In the genomic region with DNA sequence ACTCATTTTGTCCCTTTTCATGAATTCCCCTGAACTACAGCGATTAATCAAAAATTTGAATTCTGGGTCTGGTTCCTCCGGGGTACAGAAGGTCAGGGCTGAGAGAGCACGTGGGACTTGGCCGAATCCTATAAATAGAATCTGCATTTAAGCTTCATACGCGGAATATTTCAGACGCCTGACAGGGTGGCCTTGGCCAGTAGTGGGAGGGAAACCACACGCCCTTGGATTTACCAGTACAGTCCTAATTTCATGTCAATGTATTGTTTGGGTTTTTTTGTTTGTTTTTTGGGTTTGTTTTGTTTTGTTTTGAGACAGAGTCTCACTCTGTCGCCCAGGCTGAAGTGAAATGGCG, we compare ENCODE assay signal across 28 cellular contexts.
"Had no signal": no experiment of that assay in that cellular context is flagged by ENCODE, and none has a peak within 500 bp of the region (broad histone marks: within the 10 kb centered on the region; RNA-seq: fewer than 3 reads in every experiment).

No MANE protein-coding gene starts in this region.

- H3K36me3 ChIP-seq: left lung, lower lobe of right lung, neutrophil, right atrium auricular region, right lobe of liver, stomach, thoracic aorta, tibial artery, upper lobe of right lung had no signal

- H3K4me1 Mint-ChIP-seq: immature natural killer cell; nephron; neural crest cell; stimulated activated naive B cell treated with anti-CD40 and anti-IgM and Interleukin-4, amounts not matched to agents 10 μg/mL and 1 μg/mL and 100 μg/mL, for 72 hours had no signal

- H3K27me3 ChIP-seq: left lung, neutrophil, right atrium auricular region, right lobe of liver, stomach, tibial artery, upper lobe of right lung had no signal

- H3K4me2 ChIP-seq: smooth muscle cell had no signal

- H3K4me3 Mint-ChIP-seq: immature natural killer cell; naive thymus-derived CD8-positive, alpha-beta T cell; nephron; neural crest cell; stimulated activated naive B cell treated with anti-CD40 and anti-IgM and Interleukin-4, amounts not matched to agents 10 μg/mL and 1 μg/mL and 100 μg/mL, for 72 hours had no signal

- H3K4me1 ChIP-seq: left lung, lower lobe of right lung, right atrium auricular region, right lobe of liver, stomach, tibial artery, upper lobe of right lung had no signal

- H3K4me3 ChIP-seq: left lung, lower lobe of right lung, right atrium auricular region, right lobe of liver, smooth muscle cell, stomach, thoracic aorta, tibial artery, upper lobe of right lung had no signal

- H3K27ac ChIP-seq: left lung, lower lobe of right lung, neutrophil, right atrium auricular region, right lobe of liver, stomach, thoracic aorta, tibial artery, upper lobe of right lung had no signal

- H3K36me3 Mint-ChIP-seq: immature natural killer cell; stimulated activated naive B cell treated with anti-CD40 and anti-IgM and Interleukin-4, amounts not matched to agents 10 μg/mL and 1 μg/mL and 100 μg/mL, for 72 hours had no signal

- ATAC-seq: left colon; left lung; lower lobe of right lung; naive thymus-derived CD8-positive, alpha-beta T cell; right lobe of liver; stimulated activated naive B cell treated with anti-CD40 and anti-IgM and Interleukin-4, amounts not matched to agents 10 μg/mL and 1 μg/mL and 100 μg/mL, for 72 hours; stimulated activated naive CD8-positive, alpha-beta T cell treated with anti-CD3 and anti-CD28 coated beads, Interleukin-15, Interleukin-2, amounts not matched to agents 100 U/mL and 50 U/mL, for 24 hours; upper lobe of right lung had no signal

- DNase-seq: hypothalamus; immature natural killer cell; left colon; lower lobe of right lung; mammary epithelial cell; mesenchymal stem cell; naive thymus-derived CD8-positive, alpha-beta T cell; occipital lobe; right lobe of liver; stimulated activated CD4-positive, alpha-beta T cell treated with anti-CD3 and anti-CD28 coated beads, Interleukin-2, amount 100 ng/mL, for 24 hours; stimulated activated CD4-positive, alpha-beta T cell treated with anti-CD3 and anti-CD28 coated beads, Interleukin-4, amount 100 ng/mL, for 1 hour; stimulated activated naive B cell treated with anti-CD40 and anti-IgM and Interleukin-4, amounts not matched to agents 10 μg/mL and 1 μg/mL and 100 μg/mL, for 72 hours; stimulated activated naive CD8-positive, alpha-beta T cell treated with anti-CD3 and anti-CD28 coated beads, Interleukin-15, Interleukin-2, amounts not matched to agents 100 U/mL and 50 U/mL, for 24 hours; stomach; tibial artery; trophoblast cell; upper lobe of right lung had no signal

- H3K27ac Mint-ChIP-seq: immature natural killer cell; naive thymus-derived CD8-positive, alpha-beta T cell; nephron; progenitor cell of endocrine pancreas had no signal

- H3K27me3 Mint-ChIP-seq: progenitor cell of endocrine pancreas had no signal

- H3K9me3 ChIP-seq: lower lobe of right lung, neutrophil, right atrium auricular region, right lobe of liver, stomach, thoracic aorta, tibial artery, upper lobe of right lung had no signal

- FAIRE-seq: islet of Langerhans, kidney, urothelium cell line had no signal
